ENCODE assay signal across 8 cellular contexts in genomic region chr13:20566917-20567755, GRCh38. TPM values are rescaled to one million over a fixed set of nuclear protein-coding genes. Genes with fewer than 3 reads are reported as not detected.
DNase-seq lines count a peak whose midpoint lies in the region; ATAC-seq and TF ChIP-seq lines count a peak whose summit lies in the region.

TSS of gene IFT88 (plus strand) at chr13:20567157. CDS start at chr13:20574386, 7,229 bp downstream.

- peak within 1 kb of the TSS; percentile 78 for H3K4me3 ChIP-seq in GM23248
- peak within 1 kb of the TSS; percentile 91 for H3K4me3 ChIP-seq in Karpas-422 (ENCODE audit: low read length)
- H3K4me3 ChIP-seq in fibroblast of mammary gland (ENCODE audit: control insufficient read depth, low read depth, low read length), result peak within 1 kb of the TSS; percentile 62

- POLR2A ChIA-PET in naive thymus-derived CD8-positive, alpha-beta T cell (lab: Charles Lee), result interaction anchor here (1.4 to 1.5 kb wide), 3 partner anchors 41 to 336 kb away, joined by 4 to 9 read pairs (median 4); partner anchors contain the start of gene CRYL1

- H3K4me2 ChIP-seq in GM23248 (ENCODE audit: unreplicated experiment) (peak within 1 kb of the TSS; percentile 89), Karpas-422 (ENCODE audit: low read depth, low read length, poor library complexity, severe bottlenecking) (peak within 1 kb of the TSS; percentile 100)

- H3K4me3 Mint-ChIP-seq in activated T-helper 17 cell treated with anti-CD3 and anti-CD28 coated beads, Interleukin-2, amount 50 U/mL, for 72 hours, result peak within 1 kb of the TSS; percentile 93
- peak within 1 kb of the TSS; percentile 85 to 97 (median 93) for H3K4me3 Mint-ChIP-seq in naive thymus-derived CD8-positive, alpha-beta T cell
- peak within 1 kb of the TSS; percentile 97 for H3K4me3 Mint-ChIP-seq in stimulated activated memory B cell treated with anti-CD40 and anti-IgM and Interleukin-4, amounts not matched to agents 10 μg/mL and 1 μg/mL and 100 μg/mL, for 72 hours

- H3K27me3 Mint-ChIP-seq in activated T-helper 17 cell treated with anti-CD3 and anti-CD28 coated beads, Interleukin-2, amount 50 U/mL, for 72 hours, result no peaks in the 10 kb centered on the region
- no peaks in the 10 kb centered on the region for H3K27me3 Mint-ChIP-seq in naive thymus-derived CD8-positive, alpha-beta T cell
- H3K27me3 Mint-ChIP-seq in stimulated activated memory B cell treated with anti-CD40 and anti-IgM and Interleukin-4, amounts not matched to agents 10 μg/mL and 1 μg/mL and 100 μg/mL, for 72 hours, result no peaks in the 10 kb centered on the region

- H3K79me2 ChIP-seq in GM23248 (ENCODE audit: insufficient read depth) (no peaks in the 10 kb centered on the region), Karpas-422 (ENCODE audit: low read length) (peaks cover 20% of the 10 kb centered on the region)

- H3K9me3 ChIP-seq in GM23248 (ENCODE audit: low read depth) (peaks cover 3% of the 10 kb centered on the region), Karpas-422 (ENCODE audit: low read length) (peaks cover 12% of the 10 kb centered on the region)

- no peaks in the 10 kb centered on the region for H3K9me2 ChIP-seq in GM23248 (ENCODE audit: insufficient read depth)
- H3K9me2 ChIP-seq in Karpas-422 (replicated peaks; ENCODE audit: insufficient read depth, low read length), result no peaks in the 10 kb centered on the region

- peaks cover 6% of the 10 kb centered on the region for H3K4me1 Mint-ChIP-seq in activated T-helper 17 cell treated with anti-CD3 and anti-CD28 coated beads, Interleukin-2, amount 50 U/mL, for 72 hours
- H3K4me1 Mint-ChIP-seq in naive thymus-derived CD8-positive, alpha-beta T cell, result peaks cover 7 to 21% (median 15%) of the 10 kb centered on the region in 4 donors
- H3K4me1 Mint-ChIP-seq in stimulated activated memory B cell treated with anti-CD40 and anti-IgM and Interleukin-4, amounts not matched to agents 10 μg/mL and 1 μg/mL and 100 μg/mL, for 72 hours, result peaks cover 9% of the 10 kb centered on the region

- peak; percentile 84 for ATAC-seq in activated T-helper 17 cell treated with anti-CD3 and anti-CD28 coated beads, Interleukin-2, amount 50 U/mL, for 72 hours (replicated peaks)
- peak; percentile 81 to 83 for ATAC-seq in naive thymus-derived CD8-positive, alpha-beta T cell
- peak; percentile 93 for ATAC-seq in stimulated activated memory B cell treated with anti-CD40 and anti-IgM and Interleukin-4, amounts not matched to agents 10 μg/mL and 1 μg/mL and 100 μg/mL, for 72 hours

- H3K4me1 ChIP-seq in GM23248 (ENCODE audit: insufficient read depth) (peaks cover 14% of the 10 kb centered on the region), Karpas-422 (ENCODE audit: low read length) (peaks cover 13% of the 10 kb centered on the region)

- H3K27me3 ChIP-seq in GM23248 (replicated peaks; ENCODE audit: insufficient read depth) (no peaks in the 10 kb centered on the region), Karpas-422 (ENCODE audit: low read length) (no peaks in the 10 kb centered on the region)

- 1% methylated on average over 41 to 71 of the region's 72 CpGs for WGBS in GM23248 (ENCODE audit: low coverage in 1 of 2, low lambda C conversion rate in 2 of 2, missing lambda C conversion rate in 2 of 2), 2 experiments

- peak within 1 kb of the TSS; percentile 87 for H3K9ac ChIP-seq in GM23248
- H3K9ac ChIP-seq in Karpas-422 (ENCODE audit: low read length), result peak within 1 kb of the TSS; percentile 90

- peaks cover 5% of the 10 kb centered on the region for H3K36me3 Mint-ChIP-seq in activated T-helper 17 cell treated with anti-CD3 and anti-CD28 coated beads, Interleukin-2, amount 50 U/mL, for 72 hours (ENCODE audit: low read depth)
- H3K36me3 Mint-ChIP-seq in naive thymus-derived CD8-positive, alpha-beta T cell, result peaks cover 0 to 11% (median 0%) of the 10 kb centered on the region in 3 donors
- H3K36me3 Mint-ChIP-seq in stimulated activated memory B cell treated with anti-CD40 and anti-IgM and Interleukin-4, amounts not matched to agents 10 μg/mL and 1 μg/mL and 100 μg/mL, for 72 hours, result peaks cover 5% of the 10 kb centered on the region

- no peak for TF ChIP-seq CTCF in fibroblast of mammary gland (conservative IDR thresholded peaks at IDR 0.05; ENCODE audit: control insufficient read depth, insufficient read depth, low read depth, low read length)

- H2AFZ ChIP-seq in GM23248 (peak within 1 kb of the TSS; percentile 80), Karpas-422 (ENCODE audit: low read length) (peak within 1 kb of the TSS; percentile 96)

- no peaks in the 10 kb centered on the region for H3K9me3 Mint-ChIP-seq in activated T-helper 17 cell treated with anti-CD3 and anti-CD28 coated beads, Interleukin-2, amount 50 U/mL, for 72 hours
- peaks cover 0 to 13% (median 5%) of the 10 kb centered on the region in 9 donors for H3K9me3 Mint-ChIP-seq in naive thymus-derived CD8-positive, alpha-beta T cell
- peaks cover 8% of the 10 kb centered on the region for H3K9me3 Mint-ChIP-seq in stimulated activated memory B cell treated with anti-CD40 and anti-IgM and Interleukin-4, amounts not matched to agents 10 μg/mL and 1 μg/mL and 100 μg/mL, for 72 hours

- H3K36me3 ChIP-seq in GM23248 (ENCODE audit: low read depth) (no peaks in the 10 kb centered on the region), Karpas-422 (ENCODE audit: insufficient read depth, low read length) (no peaks in the 10 kb centered on the region; the same call in 1 of the 2 replicates)

- peak within 1 kb of the TSS; percentile 92 for H3K27ac ChIP-seq in GM23248
- H3K27ac ChIP-seq in Karpas-422 (ENCODE audit: low read length), result peak within 1 kb of the TSS; percentile 76

- DNase-seq in Daoy (ENCODE audit: low read depth) (peak; percentile 90), GM23248 (peak; percentile 92), Karpas-422 (peak; percentile 96), RPMI7951 (ENCODE audit: low read depth) (peak; percentile 92), fibroblast of mammary gland (ENCODE audit: low read depth) (peak; percentile 85)
- DNase-seq in naive thymus-derived CD8-positive, alpha-beta T cell, result peak; percentile 68 to 88 (median 81)

- H4K20me1 ChIP-seq in GM23248 (ENCODE audit: insufficient read depth) (no peaks in the 10 kb centered on the region), Karpas-422 (ENCODE audit: insufficient read depth, low read depth, low read length) (no peaks in the 10 kb centered on the region)

- in situ Hi-C loops in GM23248 (cut with MboI), result no loop called here

- peak within 1 kb of the TSS; percentile 94 for H3K27ac Mint-ChIP-seq in activated T-helper 17 cell treated with anti-CD3 and anti-CD28 coated beads, Interleukin-2, amount 50 U/mL, for 72 hours
- H3K27ac Mint-ChIP-seq in naive thymus-derived CD8-positive, alpha-beta T cell, result peak within 1 kb of the TSS; percentile 91 to 97 (median 95)
- peak within 1 kb of the TSS; percentile 96 for H3K27ac Mint-ChIP-seq in stimulated activated memory B cell treated with anti-CD40 and anti-IgM and Interleukin-4, amounts not matched to agents 10 μg/mL and 1 μg/mL and 100 μg/mL, for 72 hours

- H3F3A ChIP-seq in GM23248 (ENCODE audit: insufficient read depth), result peaks cover 20% of the 10 kb centered on the region

RNA-seq across cellular contexts. Expression of gene IFT88, which starts in this region (rescaled TPM):
- total RNA-seq in Daoy (2014; rRNA removed; shearing (Covaris generic)), result 9.0 and 9.8 TPM in 2 replicates
- total RNA-seq in GM23248 (2014; rRNA removed; shearing (Covaris generic)), result 5.6 and 10.3 TPM in 2 replicates
- polyA plus RNA-seq in GM23248 (2016; fragmentation: Nextera tagmentation; extraction: Ambion mirVana), result 10.9 and 11.4 TPM in 2 replicates
- total RNA-seq in Karpas-422 (2014; rRNA removed; shearing (Covaris generic); ENCODE audit: low replicate concordance), result 7.4 and 10.8 TPM in 2 replicates
- 10.9 and 18.9 TPM in 2 replicates for total RNA-seq in RPMI7951 (2014; rRNA removed; shearing (Covaris generic))
- total RNA-seq in activated T-helper 17 cell treated with anti-CD3 and anti-CD28 coated beads, Interleukin-2, amount 50 U/mL, for 72 hours, result 1 to 10 TPM; 2.5 to 5.7 TPM
- 10 to 100 TPM; 13.9 to 18.6 TPM for total RNA-seq in naive thymus-derived CD8-positive, alpha-beta T cell
- 1 to 10 TPM; 6.3 to 8.6 (median 8.5) TPM for polyA plus RNA-seq in naive thymus-derived CD8-positive, alpha-beta T cell

Comparison
In these comparisons a context has a peak if more than half of its experiments do, and no peak if none do; other contexts are left out.
1. Peak in every context shown above with its lines: DNase-seq, ATAC-seq, H3K4me3 ChIP-seq and H3K27ac ChIP-seq.